ENCODE assay signal across 10 cellular contexts in the genomic region with DNA sequence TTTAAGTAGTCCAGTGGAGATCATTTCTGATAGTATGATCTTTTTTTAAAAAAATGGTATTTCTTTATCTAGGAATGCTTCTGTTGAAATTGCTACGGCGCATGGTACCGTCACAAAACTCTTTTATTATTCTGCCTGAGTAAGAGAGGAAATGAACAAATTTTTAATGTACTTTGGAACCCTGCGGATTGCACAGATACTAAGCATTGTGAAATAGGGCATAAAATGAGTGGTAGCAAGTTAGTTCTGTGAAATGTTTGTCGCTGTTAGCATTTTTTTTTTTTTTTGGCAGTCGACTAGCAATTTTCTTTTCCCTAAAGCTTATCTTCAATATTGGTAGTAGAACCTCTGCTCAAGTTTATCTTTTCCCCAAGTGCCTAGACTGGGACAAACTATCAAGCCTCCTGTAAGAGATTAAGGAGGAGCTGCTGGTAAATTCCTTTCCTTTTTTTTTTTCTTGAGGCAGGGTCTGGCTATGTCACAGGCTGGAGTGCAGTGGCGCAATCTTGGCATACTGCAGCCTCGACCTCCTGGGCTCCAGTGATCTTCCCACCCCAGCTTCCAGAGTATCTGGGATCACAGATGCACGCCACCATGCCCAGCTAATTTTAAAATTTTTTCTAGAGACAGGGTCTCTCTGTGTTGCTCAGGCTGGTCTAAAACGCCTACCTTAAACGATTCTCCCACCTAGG. TPM values are rescaled to one million over a fixed set of nuclear protein-coding genes. Genes with fewer than 3 reads are reported as not detected.
DNase-seq lines count a peak whose midpoint lies in the region; ATAC-seq, FAIRE-seq and TF ChIP-seq lines count a peak whose summit lies in the region.
"Had no signal": no experiment of that assay in that cellular context is flagged by ENCODE, and none has a peak within 500 bp of the region (broad histone marks: within the 10 kb centered on the region; RNA-seq: fewer than 3 reads in every experiment).

No MANE protein-coding gene starts in this region.

- no peak for DNase-seq in activated naive CD8-positive, alpha-beta T cell treated with anti-CD3 and anti-CD28 coated beads, Interleukin-2, amount 50 U/mL, for 24 hours
- DNase-seq in breast epithelium (ENCODE audit: low spot score in 2 of 2) (no peak), kidney (no peak), type B pancreatic cell (ENCODE audit: extremely low spot score, unreplicated experiment) (no peak), H54 (ENCODE audit: insufficient read length, low spot score) (no peak)
- DNase-seq in effector CD4-positive, alpha-beta T cell = no peak
- no peak for DNase-seq in stimulated activated naive CD8-positive, alpha-beta T cell treated with anti-CD3 and anti-CD28 coated beads, Interleukin-15, amount 100 ng/mL, for 72 hours
- DNase-seq: activated T-cell treated with anti-CD3 and anti-CD28 coated beads, Interleukin-2, amount 50 U/mL, for 24 hours had no signal

- H3K9me3 ChIP-seq in breast epithelium (no peaks in the 10 kb centered on the region), kidney (ENCODE audit: control insufficient read depth in 1 of 2, low read length in 2 of 2) (no peaks in the 10 kb centered on the region)

- FAIRE-seq in kidney (lab: Jason Lieb, UNC) (no peak), H54 (lab: Jason Lieb, UNC) (no peak)
- FAIRE-seq: RCC 7860 had no signal

- peak overlapping the region; percentile 88 for H3K4me3 Mint-ChIP-seq in activated naive CD8-positive, alpha-beta T cell
- H3K4me3 Mint-ChIP-seq in activated naive CD8-positive, alpha-beta T cell treated with anti-CD3 and anti-CD28 coated beads, Interleukin-2, amount 50 U/mL, for 24 hours = no peak overlapping the region
- H3K4me3 Mint-ChIP-seq in type B pancreatic cell = peak overlapping the region; percentile 88
- no peak overlapping the region for H3K4me3 Mint-ChIP-seq in stimulated activated naive CD8-positive, alpha-beta T cell treated with anti-CD3 and anti-CD28 coated beads, Interleukin-15, amount 100 ng/mL, for 72 hours

- H3K36me3 ChIP-seq in breast epithelium = no peaks in the 10 kb centered on the region
- no peaks in the 10 kb centered on the region for H3K36me3 ChIP-seq in kidney (ENCODE audit: control insufficient read depth in 1 of 2, insufficient read depth in 2 of 2, low read length in 2 of 2)

- TF ChIP-seq CTCF in breast epithelium (IDR thresholded peaks at IDR 0.05) (no peak), kidney (IDR thresholded peaks at IDR 0.05; ENCODE audit: borderline replicate concordance, extremely low read depth, insufficient read depth) (no peak), type B pancreatic cell (conservative IDR thresholded peaks at IDR 0.05) (no peak)

- H3K4me3 ChIP-seq in breast epithelium (peak overlapping the region; percentile 88 to 98 (median 94)), kidney (ENCODE audit: low read length in 2 of 2) (peak overlapping the region; percentile 80 to 84)

- no peaks in the 10 kb centered on the region for H3K27me3 ChIP-seq in breast epithelium

- H3K36me3 Mint-ChIP-seq in activated naive CD8-positive, alpha-beta T cell = no peaks in the 10 kb centered on the region
- H3K36me3 Mint-ChIP-seq in activated naive CD8-positive, alpha-beta T cell treated with anti-CD3 and anti-CD28 coated beads, Interleukin-2, amount 50 U/mL, for 24 hours (ENCODE audit: low read depth) = no peaks in the 10 kb centered on the region
- no peaks in the 10 kb centered on the region for H3K36me3 Mint-ChIP-seq in type B pancreatic cell

- H3K4me1 ChIP-seq in breast epithelium = peaks cover 0 to 3% of the 10 kb centered on the region in 2 donors
- peaks cover 2 to 12% of the 10 kb centered on the region in 2 donors for H3K4me1 ChIP-seq in kidney (ENCODE audit: control insufficient read depth in 1 of 2, insufficient read depth in 1 of 2, low read depth in 1 of 2, low read length in 2 of 2)

- no peak overlapping the region for H3K27ac Mint-ChIP-seq in activated naive CD8-positive, alpha-beta T cell
- no peak overlapping the region for H3K27ac Mint-ChIP-seq in activated naive CD8-positive, alpha-beta T cell treated with anti-CD3 and anti-CD28 coated beads, Interleukin-2, amount 50 U/mL, for 24 hours
- peak overlapping the region; percentile 84 for H3K27ac Mint-ChIP-seq in type B pancreatic cell
- no peak overlapping the region for H3K27ac Mint-ChIP-seq in stimulated activated naive CD8-positive, alpha-beta T cell treated with anti-CD3 and anti-CD28 coated beads, Interleukin-15, amount 100 ng/mL, for 72 hours
- H3K27ac Mint-ChIP-seq: activated T-cell treated with anti-CD3 and anti-CD28 coated beads, Interleukin-2, amount 50 U/mL, for 24 hours had no signal

- H3K27me3 Mint-ChIP-seq in activated naive CD8-positive, alpha-beta T cell = peaks cover 4% of the 10 kb centered on the region
- peaks cover 24% of the 10 kb centered on the region for H3K27me3 Mint-ChIP-seq in activated naive CD8-positive, alpha-beta T cell treated with anti-CD3 and anti-CD28 coated beads, Interleukin-2, amount 50 U/mL, for 24 hours
- no peaks in the 10 kb centered on the region for H3K27me3 Mint-ChIP-seq in type B pancreatic cell
- H3K27me3 Mint-ChIP-seq in stimulated activated naive CD8-positive, alpha-beta T cell treated with anti-CD3 and anti-CD28 coated beads, Interleukin-15, amount 100 ng/mL, for 72 hours = peaks cover 21% of the 10 kb centered on the region

- no peak for TF ChIP-seq POLR2A in breast epithelium (IDR thresholded peaks at IDR 0.05)
- TF ChIP-seq POLR2A in H54 (IDR thresholded peaks at IDR 0.05; ENCODE audit: low read depth, low read length) = no peak

- ATAC-seq in activated naive CD8-positive, alpha-beta T cell treated with anti-CD3 and anti-CD28 coated beads, Interleukin-2, amount 50 U/mL, for 24 hours = no peak
- no peak for ATAC-seq in stimulated activated naive CD8-positive, alpha-beta T cell treated with anti-CD3 and anti-CD28 coated beads, Interleukin-15, amount 100 ng/mL, for 72 hours

- intact Hi-C loops in breast epithelium (cut with DNase I; ENCODE audit: low total_unique reads) (loop anchor here (10.0 kb wide), 1 partner anchor 250 kb away; no protein-coding TSS in a partner anchor), kidney (cut with DNase I) (no loop called here)

- H3K9me3 Mint-ChIP-seq in activated naive CD8-positive, alpha-beta T cell (ENCODE audit: low read depth) = no peaks in the 10 kb centered on the region
- no peaks in the 10 kb centered on the region for H3K9me3 Mint-ChIP-seq in activated naive CD8-positive, alpha-beta T cell treated with anti-CD3 and anti-CD28 coated beads, Interleukin-2, amount 50 U/mL, for 24 hours
- H3K9me3 Mint-ChIP-seq in type B pancreatic cell = no peaks in the 10 kb centered on the region
- no peaks in the 10 kb centered on the region for H3K9me3 Mint-ChIP-seq in stimulated activated naive CD8-positive, alpha-beta T cell treated with anti-CD3 and anti-CD28 coated beads, Interleukin-15, amount 100 ng/mL, for 72 hours
- H3K9me3 Mint-ChIP-seq: activated T-cell treated with anti-CD3 and anti-CD28 coated beads, Interleukin-2, amount 50 U/mL, for 24 hours had no signal

- H3K4me1 Mint-ChIP-seq in activated naive CD8-positive, alpha-beta T cell (ENCODE audit: low read depth) = peaks cover 14% of the 10 kb centered on the region
- peaks cover 13% of the 10 kb centered on the region for H3K4me1 Mint-ChIP-seq in activated naive CD8-positive, alpha-beta T cell treated with anti-CD3 and anti-CD28 coated beads, Interleukin-2, amount 50 U/mL, for 24 hours
- peaks cover 19% of the 10 kb centered on the region for H3K4me1 Mint-ChIP-seq in type B pancreatic cell (ENCODE audit: unreplicated experiment)
- H3K4me1 Mint-ChIP-seq in stimulated activated naive CD8-positive, alpha-beta T cell treated with anti-CD3 and anti-CD28 coated beads, Interleukin-15, amount 100 ng/mL, for 72 hours = peaks cover 10% of the 10 kb centered on the region

- peak overlapping the region in 1 of 2 donors; percentile 49 for H3K9ac ChIP-seq in kidney (ENCODE audit: low read length in 2 of 2)

- H3K27ac ChIP-seq in breast epithelium = peak overlapping the region; percentile 2 to 93
- H3K27ac ChIP-seq in kidney (ENCODE audit: low read depth in 2 of 2, low read length in 2 of 2) = peak overlapping the region in 1 of 2 donors; percentile 5

RNA-seq across cellular contexts. Expression of gene ITSN1, which starts 2.2 kb away (rescaled TPM):
- 100 to 1,000 TPM in 1 of 3 donors, 10 to 100 TPM in 2; 39.5 to 113 (median 58.3) TPM for total RNA-seq in breast epithelium
- total RNA-seq in kidney = 42.5 TPM
- 8.1 TPM for polyA plus RNA-seq in kidney (ENCODE audit: insufficient read depth, low read depth, low replicate concordance)
- total RNA-seq in type B pancreatic cell (ENCODE audit: low replicate concordance) = 44.7 and 89.1 TPM in 2 replicates

RNA-seq across cellular contexts. Expression of gene CRYZL1, which starts 3.0 kb away (rescaled TPM):
- total RNA-seq in breast epithelium = 10 to 100 TPM; 24.9 to 49.4 (median 47.6) TPM
- total RNA-seq in kidney = 40.8 TPM
- 34.1 TPM for polyA plus RNA-seq in kidney (ENCODE audit: insufficient read depth, low read depth, low replicate concordance)
- total RNA-seq in type B pancreatic cell (ENCODE audit: low replicate concordance) = 36.8 and 50.4 TPM in 2 replicates

RNA-seq across cellular contexts. Expression of gene DONSON, which starts 56.0 kb away (rescaled TPM):
- total RNA-seq in breast epithelium (10 to 100 TPM in 1 of 3 donors, 1 to 10 TPM in 2; 6.6 to 10.1 (median 9.2) TPM), kidney (6.8 TPM), type B pancreatic cell (ENCODE audit: low replicate concordance) (17.3 and 27.4 TPM in 2 replicates)
- 8.9 TPM for polyA plus RNA-seq in kidney (ENCODE audit: insufficient read depth, low read depth, low replicate concordance)

Comparison
In these comparisons a context has a peak if more than half of its experiments do, and no peak if none do; other contexts are left out.
1. H3K4me3 Mint-ChIP-seq: peak in activated naive CD8-positive, alpha-beta T cell (single experiment) and type B pancreatic cell (single experiment); none in activated naive CD8-positive, alpha-beta T cell treated with anti-CD3 and anti-CD28 coated beads, Interleukin-2, amount 50 U/mL, for 24 hours (single experiment) and stimulated activated naive CD8-positive, alpha-beta T cell treated with anti-CD3 and anti-CD28 coated beads, Interleukin-15, amount 100 ng/mL, for 72 hours (0 of 2).